Comparison of ENCODE assay signal across 19 cellular contexts in the genomic region with DNA sequence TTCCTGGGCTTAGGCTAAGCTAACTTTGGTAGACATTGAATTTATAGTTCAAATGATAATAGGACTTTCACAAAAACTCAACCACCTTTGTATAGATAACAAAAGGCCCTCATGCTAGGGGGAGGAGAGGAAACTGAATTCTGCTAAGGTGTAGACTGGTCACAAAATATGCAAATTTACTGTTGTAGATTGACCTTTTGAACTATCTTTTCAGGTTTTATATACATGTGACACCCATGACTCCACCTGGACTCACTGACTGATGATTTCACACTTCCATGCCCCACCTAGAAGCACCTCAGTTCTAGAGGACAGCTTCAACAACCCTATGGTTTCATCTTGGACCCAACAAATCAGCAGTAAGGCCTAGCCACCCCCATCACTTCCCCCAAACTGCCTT.
DNase-seq lines count a peak whose midpoint lies in the region; ATAC-seq, FAIRE-seq and TF ChIP-seq lines count a peak whose summit lies in the region.
"Had no signal": no experiment of that assay in that cellular context is flagged by ENCODE, and none has a peak within 500 bp of the region (broad histone marks: within the 10 kb centered on the region; RNA-seq: fewer than 3 reads in every experiment).

No MANE protein-coding gene starts in this region.

- no peaks in the 10 kb centered on the region for H3K9me3 Mint-ChIP-seq in natural killer cell

- FAIRE-seq in kidney (lab: Jason Lieb, UNC): no peak
- FAIRE-seq: RCC 7860 had no signal

- peaks cover 0 to 4% of the 10 kb centered on the region in 2 donors for H3K27me3 Mint-ChIP-seq in natural killer cell (ENCODE audit: low read depth in 2 of 2)
- H3K27me3 Mint-ChIP-seq: T-helper 17 cell had no signal

- no peak overlapping the region for H3K4me2 ChIP-seq in DND-41 (ENCODE audit: insufficient read depth, low read length)
- no peak overlapping the region for H3K4me2 ChIP-seq in smooth muscle cell
- H3K4me2 ChIP-seq: BLaER1, KMS-11 had no signal

- no peak overlapping the region for H3K27ac Mint-ChIP-seq in natural killer cell
- H3K27ac Mint-ChIP-seq: T-helper 17 cell had no signal

- DNase-seq in DND-41: no peak
- DNase-seq in kidney: no peak
- no peak for DNase-seq in posterior vena cava (ENCODE audit: low spot score)
- DNase-seq in smooth muscle cell (lab: John Stamatoyannopoulos, UW; ENCODE audit: unreplicated experiment): no peak
- DNase-seq in natural killer cell: no peak
- DNase-seq: 8988T, GOT3, NCI-H1105 treated with DMSO at 0.1 percent for 48 hours, NCI-H1930, NCI-H2171 treated with DMSO at 0.1 percent for 48 hours, NCI-H510A, SHP77 treated with DMSO at 0.1 percent for 48 hours, T-helper 17 cell had no signal

- no peak overlapping the region for H3K9ac ChIP-seq in DND-41 (ENCODE audit: low read depth, low read length)
- H3K9ac ChIP-seq in kidney (ENCODE audit: low read length in 2 of 2): no peak overlapping the region
- H3K9ac ChIP-seq in smooth muscle cell (ENCODE audit: low read depth): no peak overlapping the region
- H3K9ac ChIP-seq: BLaER1, KMS-11 had no signal

- H3K4me3 ChIP-seq in DND-41 (ENCODE audit: low read depth in 1 of 2, low read length in 2 of 2) (no peak overlapping the region), kidney (ENCODE audit: low read length in 2 of 2) (no peak overlapping the region), smooth muscle cell (no peak overlapping the region)
- H3K4me3 ChIP-seq: BLaER1 had no signal

- no peak overlapping the region for H3K4me3 Mint-ChIP-seq in natural killer cell
- H3K4me3 Mint-ChIP-seq: T-helper 17 cell had no signal

- H3K79me2 ChIP-seq in DND-41 (ENCODE audit: insufficient read depth, low read length) (no peaks in the 10 kb centered on the region), smooth muscle cell (ENCODE audit: low read depth) (no peaks in the 10 kb centered on the region)

- no peaks in the 10 kb centered on the region for H3F3A ChIP-seq in smooth muscle cell (ENCODE audit: low read depth)

- H2AFZ ChIP-seq in DND-41 (ENCODE audit: low read depth, low read length) (0 out of 2 replicates have a peak overlapping the region, but pooled peaks have one; percentile 45), smooth muscle cell (ENCODE audit: low read depth) (no peak overlapping the region)

- no peaks in the 10 kb centered on the region for H3K4me1 Mint-ChIP-seq in natural killer cell
- H3K4me1 Mint-ChIP-seq: T-helper 17 cell had no signal

- ATAC-seq in DND-41 (ENCODE audit: insufficient read depth, low read depth) (no peak), GM18909 (IDR thresholded peaks at IDR 0.05; ENCODE audit: poor library complexity, unreplicated experiment) (peak; percentile 83), GM21447 (IDR thresholded peaks at IDR 0.05; ENCODE audit: unreplicated experiment) (peak; percentile 55), HG03342 (IDR thresholded peaks at IDR 0.05; ENCODE audit: unreplicated experiment) (peak; percentile 64), natural killer cell (no peak)
- ATAC-seq: T-helper 17 cell had no signal

- H4K20me1 ChIP-seq in DND-41 (ENCODE audit: insufficient read depth, low read length) (no peaks in the 10 kb centered on the region), smooth muscle cell (ENCODE audit: low read depth) (no peaks in the 10 kb centered on the region)
- H4K20me1 ChIP-seq: BLaER1 had no signal

- H3K36me3 ChIP-seq in DND-41 (ENCODE audit: insufficient read depth, low read length) (no peaks in the 10 kb centered on the region), kidney (ENCODE audit: control insufficient read depth in 1 of 2, insufficient read depth in 2 of 2, low read length in 2 of 2) (no peaks in the 10 kb centered on the region), smooth muscle cell (ENCODE audit: low read depth) (no peaks in the 10 kb centered on the region)
- H3K36me3 ChIP-seq: BLaER1 had no signal

- H3K36me3 Mint-ChIP-seq in natural killer cell: no peaks in the 10 kb centered on the region

- no peaks in the 10 kb centered on the region for H3K27me3 ChIP-seq in DND-41 (ENCODE audit: insufficient read depth, low read length, poor library complexity)
- no peaks in the 10 kb centered on the region for H3K27me3 ChIP-seq in smooth muscle cell (ENCODE audit: low read depth)
- H3K27me3 ChIP-seq: BLaER1 had no signal

- H3K9me3 ChIP-seq in DND-41 (ENCODE audit: insufficient read depth, low read length, severe bottlenecking) (no peaks in the 10 kb centered on the region), kidney (ENCODE audit: control insufficient read depth in 1 of 2, low read length in 2 of 2) (no peaks in the 10 kb centered on the region), smooth muscle cell (replicated peaks; ENCODE audit: low read depth) (no peaks in the 10 kb centered on the region)
- H3K9me3 ChIP-seq: BLaER1 had no signal

- intact Hi-C loops in kidney (cut with DNase I): no loop called here
- intact Hi-C loops in posterior vena cava (cut with DNase I): no loop called here
- intact Hi-C loops in natural killer cell (cut with micrococcal nuclease): no loop called here

- H3K4me1 ChIP-seq in DND-41 (ENCODE audit: insufficient read depth, low read length) (no peaks in the 10 kb centered on the region), kidney (ENCODE audit: control insufficient read depth in 1 of 2, insufficient read depth in 1 of 2, low read depth in 1 of 2, low read length in 2 of 2) (no peaks in the 10 kb centered on the region), smooth muscle cell (ENCODE audit: low read depth) (no peaks in the 10 kb centered on the region)
- H3K4me1 ChIP-seq: BLaER1 had no signal

- H3K27ac ChIP-seq in DND-41 (ENCODE audit: low read length) (no peak overlapping the region), kidney (ENCODE audit: low read depth in 2 of 2, low read length in 2 of 2) (no peak overlapping the region), smooth muscle cell (ENCODE audit: low read depth) (no peak overlapping the region)
- H3K27ac ChIP-seq: BLaER1, KMS-11 had no signal

- TF ChIP-seq CTCF in DND-41 (IDR thresholded peaks at IDR 0.05; ENCODE audit: borderline replicate concordance, extremely low read depth, low read length, poor library complexity, severe bottlenecking): no peak
- no peak for TF ChIP-seq CTCF in kidney (IDR thresholded peaks at IDR 0.05; ENCODE audit: borderline replicate concordance, extremely low read depth, insufficient read depth)
- TF ChIP-seq CTCF in smooth muscle cell (IDR thresholded peaks at IDR 0.05; ENCODE audit: borderline replicate concordance, insufficient read depth, poor library complexity, severe bottlenecking): no peak
- no peak for TF ChIP-seq CTCF in natural killer cell (IDR thresholded peaks at IDR 0.05)

Comparison
In these comparisons a context has a peak if more than half of its experiments do, and no peak if none do; other contexts are left out.
1. ATAC-seq: peak in GM18909 (single experiment), GM21447 (single experiment) and HG03342 (single experiment); none in DND-41 (single experiment) and natural killer cell (0 of 3).